Comparison of ENCODE assay signal across 8 cellular contexts in genomic region chr12:102120886-102121285, GRCh38. TPM values are rescaled to one million over a fixed set of nuclear protein-coding genes. Genes with fewer than 3 reads are reported as not detected.
DNase-seq lines count a peak whose midpoint lies in the region; ATAC-seq and TF ChIP-seq lines count a peak whose summit lies in the region.

No MANE protein-coding gene starts in this region.

- H3K4me3 ChIP-seq in AG04450 (ENCODE audit: low read depth, low read length): peak overlapping the region; percentile 85
- peak overlapping the region; percentile 94 for H3K4me3 ChIP-seq in OCI-LY3 (ENCODE audit: low read length)
- peak overlapping the region in 52 of 59 donors; percentile 52 to 97 (median 87) for H3K4me3 ChIP-seq in dorsolateral prefrontal cortex

- TF ChIP-seq CTCF in AG04450 (IDR thresholded peaks at IDR 0.05; ENCODE audit: low read depth, low read length) (no peak), GM10248 (IDR thresholded peaks at IDR 0.05; ENCODE audit: control extremely low read depth, extremely low read depth, low read depth, missing control alignments) (no peak), OCI-LY3 (IDR thresholded peaks at IDR 0.05; ENCODE audit: low read depth, low read length) (no peak), dorsolateral prefrontal cortex (IDR thresholded peaks at IDR 0.05 in 54 of 56, conservative IDR thresholded peaks at IDR 0.05 in 2 of 56; ENCODE audit: low read depth in 1 of 56, partially characterized antibody in 56 of 56) (no peak), nephron progenitor cell (IDR thresholded peaks at IDR 0.05) (no peak)

- no peaks in the 10 kb centered on the region for H3K9me3 ChIP-seq in AG04450 (ENCODE audit: control insufficient read depth, insufficient read depth, low read length)
- H3K9me3 ChIP-seq in OCI-LY3 (ENCODE audit: insufficient read depth, low read length): no peaks in the 10 kb centered on the region

- H3K4me1 Mint-ChIP-seq in nephron progenitor cell: peaks cover 37% of the 10 kb centered on the region

- no peaks in the 10 kb centered on the region for H3K27me3 ChIP-seq in AG04450 (ENCODE audit: control insufficient read depth, insufficient read depth, low read length)
- no peaks in the 10 kb centered on the region for H3K27me3 ChIP-seq in OCI-LY3 (ENCODE audit: low read depth, low read length)
- H3K27me3 ChIP-seq in dorsolateral prefrontal cortex: no peaks in the 10 kb centered on the region

- peak overlapping the region; percentile 93 for H3K4me3 Mint-ChIP-seq in nephron progenitor cell

- H4K20me1 ChIP-seq in OCI-LY3 (ENCODE audit: insufficient read depth, low read length): no peaks in the 10 kb centered on the region

- no peak for ATAC-seq in GM19351 (IDR thresholded peaks at IDR 0.05; ENCODE audit: unreplicated experiment)
- no peak for ATAC-seq in GM18517 (IDR thresholded peaks at IDR 0.05; ENCODE audit: unreplicated experiment)

- peak overlapping the region; percentile 99 for H3K4me2 ChIP-seq in OCI-LY3 (ENCODE audit: low read length)

- H3K9me3 Mint-ChIP-seq in nephron progenitor cell: no peaks in the 10 kb centered on the region

- no peak for DNase-seq in AG04450 (ENCODE audit: low read depth, low spot score)
- DNase-seq in GM10248 (ENCODE audit: extremely low spot score): peak; percentile 16
- DNase-seq in dorsolateral prefrontal cortex: no peak
- DNase-seq in nephron progenitor cell: no peak
- no peak for DNase-seq in dedifferentiated amniotic fluid mesenchymal stem cell (ENCODE audit: extremely low spot score)

- H3K36me3 Mint-ChIP-seq in nephron progenitor cell (ENCODE audit: low read depth): peaks cover 45% of the 10 kb centered on the region

- peak overlapping the region; percentile 7 for H3K27ac Mint-ChIP-seq in nephron progenitor cell

- H3K27ac ChIP-seq in AG04450 (ENCODE audit: low read depth, low read length) (no peak overlapping the region), OCI-LY3 (ENCODE audit: low read length) (peak overlapping the region; percentile 73), dorsolateral prefrontal cortex (no peak overlapping the region)

- CTCF ChIA-PET in AG04450 (lab: Charles Lee): interaction anchor here (0.6 kb wide), 1 partner anchor 87 kb away, joined by 4 read pairs; no protein-coding TSS in a partner anchor
- CTCF ChIA-PET in GM10248 (lab: Yijun Ruan, JAX): interaction anchor here (1.2 to 2.6 kb wide), 4 partner anchors 24 to 619 kb away, joined by 3 to 10 read pairs (median 4); no protein-coding TSS in a partner anchor

- intact Hi-C loops in dorsolateral prefrontal cortex (cut with DNase I): loop anchor here (2.0 to 10.0 kb wide), 2 partner anchors 56 to 58 kb away; partner anchors contain the start of gene WASHC3 (in 1 of the 2)

- H3K36me3 ChIP-seq in OCI-LY3 (replicated peaks; ENCODE audit: low read depth, low read length): peaks cover 30% of the 10 kb centered on the region

- no peaks in the 10 kb centered on the region for H3K27me3 Mint-ChIP-seq in nephron progenitor cell (ENCODE audit: low read depth, poor library complexity)

- H2AFZ ChIP-seq in OCI-LY3 (ENCODE audit: low read depth, low read length): peak overlapping the region; percentile 91

- POLR2A ChIA-PET in AG04450 (lab: Yijun Ruan, JAX) (no interaction called here), GM10248 (lab: Yijun Ruan, JAX) (interaction anchor here (0.6 kb wide), 1 partner anchor 30 kb away, joined by 5 read pairs; no protein-coding TSS in a partner anchor)

- peak overlapping the region; percentile 76 for H3K9ac ChIP-seq in OCI-LY3 (ENCODE audit: low read length)

- H3K4me1 ChIP-seq in OCI-LY3 (ENCODE audit: low read length): peaks cover 35% of the 10 kb centered on the region

- H3K79me2 ChIP-seq in OCI-LY3 (ENCODE audit: low read length): peaks cover 61% of the 10 kb centered on the region

RNA-seq across cellular contexts. Expression of gene PARPBP, which starts 0.9 kb away (rescaled TPM):
- 4.2 and 6.0 TPM in 2 replicates for polyA plus RNA-seq in AG04450 (2011; rRNA removed)
- 1.4 and 2.6 TPM in 2 replicates for polyA minus RNA-seq in AG04450 (2011; rRNA and poly(A)+ RNA removed)
- total RNA-seq in dorsolateral prefrontal cortex: 1 to 10 TPM in 109 of 120 experiments, under 1 TPM in 11; 0.42 to 4.3 (median 2.1) TPM

RNA-seq across cellular contexts. Expression of gene NUP37, which starts 1.0 kb away (rescaled TPM):
- polyA plus RNA-seq in AG04450 (2011; rRNA removed): 42.6 and 62.5 TPM in 2 replicates
- 9.3 and 24.4 TPM in 2 replicates for polyA minus RNA-seq in AG04450 (2011; rRNA and poly(A)+ RNA removed)
- total RNA-seq in dorsolateral prefrontal cortex: 10 to 100 TPM in 20 of 120 experiments, 1 to 10 TPM in 100; 3.9 to 14.1 (median 7.9) TPM

RNA-seq across cellular contexts. Expression of gene WASHC3, which starts 59.1 kb away (rescaled TPM):
- polyA plus RNA-seq in AG04450 (2011; rRNA removed): 79.3 and 93.8 TPM in 2 replicates
- polyA minus RNA-seq in AG04450 (2011; rRNA and poly(A)+ RNA removed): 19.4 and 31.5 TPM in 2 replicates
- total RNA-seq in dorsolateral prefrontal cortex: 10 to 100 TPM; 28.3 to 74.3 (median 46.9) TPM
